ENCODE assay signal across 19 cellular contexts in genomic region chr3:167084566-167084965, GRCh38.
"Had no signal": no experiment of that assay in that cellular context is flagged by ENCODE, and none has a peak within 500 bp of the region (broad histone marks: within the 10 kb centered on the region; RNA-seq: fewer than 3 reads in every experiment).

No MANE protein-coding gene starts in this region.

- H3K36me3 Mint-ChIP-seq: activated CD8-positive, alpha-beta memory T cell treated with anti-CD3 and anti-CD28 coated beads, Interleukin-2, amount 10 ng/mL, durations not matched to agents 7 days and 5 days; activated naive CD8-positive, alpha-beta T cell had no signal

- H3K27me3 Mint-ChIP-seq: activated CD8-positive, alpha-beta memory T cell treated with anti-CD3 and anti-CD28 coated beads, Interleukin-2, amount 10 ng/mL, durations not matched to agents 7 days and 5 days; activated naive CD8-positive, alpha-beta T cell; activated T-cell treated with anti-CD3 and anti-CD28 coated beads, Interleukin-2, amount 50 U/mL, for 24 hours; stimulated activated naive CD8-positive, alpha-beta T cell treated with anti-CD3 and anti-CD28 coated beads, Interleukin-15, Interleukin-2, amounts not matched to agents 100 ng/mL and 50 ng/mL, for 24 hours had no signal

- H3K4me3 Mint-ChIP-seq: activated CD8-positive, alpha-beta memory T cell treated with anti-CD3 and anti-CD28 coated beads, Interleukin-2, amount 10 ng/mL, durations not matched to agents 7 days and 5 days; activated naive CD8-positive, alpha-beta T cell; activated T-cell treated with anti-CD3 and anti-CD28 coated beads, Interleukin-2, amount 50 U/mL, for 24 hours; stimulated activated naive CD8-positive, alpha-beta T cell treated with anti-CD3 and anti-CD28 coated beads, Interleukin-15, Interleukin-2, amounts not matched to agents 100 ng/mL and 50 ng/mL, for 24 hours had no signal

- DNase-seq: activated CD4-positive, alpha-beta T cell treated with anti-CD3 and anti-CD28 coated beads for 1 hour; activated CD4-positive, alpha-beta T cell treated with anti-CD3 and anti-CD28 coated beads, Interleukin-2, amount 50 U/mL, for 48 hours; activated CD8-positive, alpha-beta memory T cell treated with anti-CD3 and anti-CD28 coated beads, Interleukin-2, amount 10 ng/mL, durations not matched to agents 7 days and 5 days; activated effector memory CD4-positive, alpha-beta T cell treated with anti-CD3 and anti-CD28 coated beads, Interleukin-2, amount 50 U/mL, for 16 hours; activated T-cell treated with anti-CD3 and anti-CD28 coated beads, Interleukin-2, amount 50 U/mL, for 24 hours; aorta; foreskin melanocyte; head of caudate nucleus; islet precursor cell; midbrain; nucleus accumbens; stimulated activated CD4-positive, alpha-beta T cell treated with anti-CD3 and anti-CD28 coated beads, Interleukin-4, amount 100 ng/mL, for 1 hour; stimulated activated CD8-positive, alpha-beta memory T cell treated with anti-CD3 and anti-CD28 coated beads, Interleukin-4, amount 100 ng/mL, for 48 hours; T-helper 2 cell; upper lobe of left lung had no signal

- H3K27ac Mint-ChIP-seq: activated CD8-positive, alpha-beta memory T cell treated with anti-CD3 and anti-CD28 coated beads, Interleukin-2, amount 10 ng/mL, durations not matched to agents 7 days and 5 days; activated naive CD8-positive, alpha-beta T cell; activated T-cell treated with anti-CD3 and anti-CD28 coated beads, Interleukin-2, amount 50 U/mL, for 24 hours; stimulated activated naive CD8-positive, alpha-beta T cell treated with anti-CD3 and anti-CD28 coated beads, Interleukin-15, Interleukin-2, amounts not matched to agents 100 ng/mL and 50 ng/mL, for 24 hours had no signal

- H3K36me3 ChIP-seq: breast epithelium, prostate gland, upper lobe of left lung had no signal

- H3K9me3 Mint-ChIP-seq: stimulated activated naive CD8-positive, alpha-beta T cell treated with anti-CD3 and anti-CD28 coated beads, Interleukin-15, Interleukin-2, amounts not matched to agents 100 ng/mL and 50 ng/mL, for 24 hours had no signal

- H3K4me1 Mint-ChIP-seq: activated CD8-positive, alpha-beta memory T cell treated with anti-CD3 and anti-CD28 coated beads, Interleukin-2, amount 10 ng/mL, durations not matched to agents 7 days and 5 days had no signal

- H3K27me3 ChIP-seq: breast epithelium, upper lobe of left lung had no signal

- H3K27ac ChIP-seq: breast epithelium, prostate gland, upper lobe of left lung had no signal

- H3K4me3 ChIP-seq: breast epithelium, prostate gland, upper lobe of left lung had no signal

- H3K9me3 ChIP-seq: breast epithelium, prostate gland, upper lobe of left lung had no signal

- ATAC-seq: activated CD8-positive, alpha-beta memory T cell treated with anti-CD3 and anti-CD28 coated beads, Interleukin-2, amount 10 ng/mL, durations not matched to agents 7 days and 5 days had no signal
